ENCODE assay signal across 23 cellular contexts in the genomic region with DNA sequence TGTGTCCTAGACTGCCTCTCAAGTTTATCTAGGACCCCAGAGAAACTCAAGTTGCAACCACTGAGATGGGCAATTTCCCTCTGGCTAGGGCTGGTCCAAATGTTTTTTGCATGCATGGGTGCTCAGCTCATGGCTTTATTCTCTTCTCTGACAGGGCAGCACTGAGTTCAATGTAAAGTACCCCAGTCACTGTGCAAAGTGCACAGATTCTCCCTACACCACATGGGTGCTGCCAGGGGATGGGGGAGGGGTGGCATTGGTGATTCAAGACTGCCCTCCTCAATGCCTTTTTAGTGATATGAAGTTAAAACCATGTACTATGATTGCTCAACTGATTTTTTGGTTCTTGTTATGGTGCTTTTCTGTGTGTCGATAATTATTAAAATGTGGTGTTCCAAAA.
"Had no signal": no experiment of that assay in that cellular context is flagged by ENCODE, and none has a peak within 500 bp of the region (broad histone marks: within the 10 kb centered on the region; RNA-seq: fewer than 3 reads in every experiment).

No MANE protein-coding gene starts in this region.

- DNase-seq: activated B cell treated with CpG ODN at 0.5 μM for 24 hours; activated CD4-positive, alpha-beta memory T cell treated with anti-CD3 and anti-CD28 coated beads for 36 hours; activated CD4-positive, alpha-beta T cell treated with anti-CD3 and anti-CD28 coated beads for 4 hours; activated CD8-positive, alpha-beta memory T cell treated with anti-CD3 and anti-CD28 coated beads, Interleukin-2, amount 10 ng/mL, durations not matched to agents 7 days and 5 days; activated effector memory CD4-positive, alpha-beta T cell treated with anti-CD3 and anti-CD28 coated beads, Interleukin-2, amount 50 U/mL, for 16 hours; activated T-cell treated with anti-CD3 and anti-CD28 coated beads for 4 hours; aorta; effector CD4-positive, alpha-beta T cell; foreskin fibroblast; immature natural killer cell; left ventricle myocardium inferior; naive thymus-derived CD4-positive, alpha-beta T cell; retina; stimulated activated CD4-positive, alpha-beta T cell treated with anti-CD3 and anti-CD28 coated beads, Interleukin-4, amount 100 ng/mL, for 1 hour; stimulated activated naive CD4-positive, alpha-beta T cell treated with Interleukin-2 at 50 U/mL for 16 hours; T-helper 17 cell; upper lobe of left lung had no signal

- H3K9me3 ChIP-seq: left ventricle myocardium inferior, thoracic aorta, upper lobe of left lung had no signal

- H3K4me1 ChIP-seq: neural progenitor cell, upper lobe of left lung had no signal

- H3K4me2 ChIP-seq: neural progenitor cell had no signal

- H3K9ac ChIP-seq: neural progenitor cell had no signal

- H3K27me3 Mint-ChIP-seq: activated B cell treated with CpG ODN at 0.5 μM for 24 hours; activated CD4-positive, alpha-beta memory T cell treated with anti-CD3 and anti-CD28 coated beads for 36 hours; activated CD8-positive, alpha-beta memory T cell treated with anti-CD3 and anti-CD28 coated beads, Interleukin-2, amount 10 ng/mL, durations not matched to agents 7 days and 5 days; activated naive CD4-positive, alpha-beta T cell treated with anti-CD3 and anti-CD28 coated beads, Interleukin-2, amount 50 U/mL, for 24 hours; dendritic cell treated with granulocyte-macrophage colony-stimulating factor and Interleukin-4, amounts not matched to agents 40 ng/mL and 50 ng/mL, for 4 days; progenitor cell of endocrine pancreas; T-helper 17 cell had no signal

- H3K9me3 Mint-ChIP-seq: activated B cell treated with CpG ODN at 0.5 μM for 24 hours; activated CD4-positive, alpha-beta memory T cell treated with anti-CD3 and anti-CD28 coated beads for 36 hours; activated naive CD4-positive, alpha-beta T cell treated with anti-CD3 and anti-CD28 coated beads, Interleukin-2, amount 50 U/mL, for 24 hours; dendritic cell treated with granulocyte-macrophage colony-stimulating factor and Interleukin-4, amounts not matched to agents 40 ng/mL and 50 ng/mL, for 4 days; immature natural killer cell; naive thymus-derived CD4-positive, alpha-beta T cell had no signal

- H3K27ac Mint-ChIP-seq: activated CD4-positive, alpha-beta memory T cell treated with anti-CD3 and anti-CD28 coated beads for 36 hours; activated CD8-positive, alpha-beta memory T cell treated with anti-CD3 and anti-CD28 coated beads, Interleukin-2, amount 10 ng/mL, durations not matched to agents 7 days and 5 days; activated naive CD4-positive, alpha-beta T cell treated with anti-CD3 and anti-CD28 coated beads, Interleukin-2, amount 50 U/mL, for 24 hours; brain; dendritic cell treated with granulocyte-macrophage colony-stimulating factor and Interleukin-4, amounts not matched to agents 40 ng/mL and 50 ng/mL, for 4 days; immature natural killer cell; neural progenitor cell; progenitor cell of endocrine pancreas; T-helper 17 cell had no signal

- H3K36me3 Mint-ChIP-seq: activated CD4-positive, alpha-beta memory T cell treated with anti-CD3 and anti-CD28 coated beads for 36 hours; activated CD8-positive, alpha-beta memory T cell treated with anti-CD3 and anti-CD28 coated beads, Interleukin-2, amount 10 ng/mL, durations not matched to agents 7 days and 5 days; activated naive CD4-positive, alpha-beta T cell treated with anti-CD3 and anti-CD28 coated beads, Interleukin-2, amount 50 U/mL, for 24 hours; brain; immature natural killer cell had no signal

- H3K4me3 Mint-ChIP-seq: activated B cell treated with CpG ODN at 0.5 μM for 24 hours; activated CD4-positive, alpha-beta memory T cell treated with anti-CD3 and anti-CD28 coated beads for 36 hours; activated CD8-positive, alpha-beta memory T cell treated with anti-CD3 and anti-CD28 coated beads, Interleukin-2, amount 10 ng/mL, durations not matched to agents 7 days and 5 days; activated naive CD4-positive, alpha-beta T cell treated with anti-CD3 and anti-CD28 coated beads, Interleukin-2, amount 50 U/mL, for 24 hours; brain; dendritic cell treated with granulocyte-macrophage colony-stimulating factor and Interleukin-4, amounts not matched to agents 40 ng/mL and 50 ng/mL, for 4 days; immature natural killer cell; naive thymus-derived CD4-positive, alpha-beta T cell; neural progenitor cell; T-helper 17 cell had no signal

- H3K36me3 ChIP-seq: left ventricle myocardium inferior, neural progenitor cell, thoracic aorta, upper lobe of left lung had no signal

- H3K4me3 ChIP-seq: left ventricle myocardium inferior, neural progenitor cell, thoracic aorta, upper lobe of left lung had no signal

- ATAC-seq: activated CD8-positive, alpha-beta memory T cell treated with anti-CD3 and anti-CD28 coated beads, Interleukin-2, amount 10 ng/mL, durations not matched to agents 7 days and 5 days; naive thymus-derived CD4-positive, alpha-beta T cell had no signal

- H3K27ac ChIP-seq: left ventricle myocardium inferior, neural progenitor cell, thoracic aorta, upper lobe of left lung had no signal

- H3K27me3 ChIP-seq: neural progenitor cell, upper lobe of left lung had no signal

- H3K4me1 Mint-ChIP-seq: brain had no signal
